ENCODE assay signal across 8 cellular contexts in the genomic region with DNA sequence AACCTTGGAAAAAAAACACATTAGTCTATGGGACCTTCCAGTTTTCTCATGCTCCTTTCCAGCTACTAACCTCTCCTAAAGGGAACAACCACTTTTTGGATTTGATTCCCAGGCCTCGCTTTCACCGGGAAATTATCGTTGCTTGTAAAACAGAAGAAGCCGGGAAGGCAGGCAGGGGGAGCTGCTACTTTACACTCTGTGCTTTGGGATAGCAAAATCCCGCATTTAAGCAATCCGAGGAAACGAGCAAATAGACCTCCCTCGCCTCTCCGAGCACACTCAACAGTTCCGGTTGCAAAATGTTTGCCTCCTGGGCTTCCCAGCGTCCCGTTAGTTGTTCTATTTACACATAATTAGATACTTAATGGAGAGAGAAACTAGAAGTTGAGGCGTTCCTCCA. TPM values are rescaled to one million over a fixed set of nuclear protein-coding genes. Genes with fewer than 3 reads are reported as not detected.
DNase-seq lines count a peak whose midpoint lies in the region; ATAC-seq and TF ChIP-seq lines count a peak whose summit lies in the region.

No MANE protein-coding gene starts in this region.

- no peaks in the 10 kb centered on the region for H3K9me3 ChIP-seq in CD8-positive, alpha-beta T cell (ENCODE audit: low read length)
- no peaks in the 10 kb centered on the region for H3K9me3 ChIP-seq in cardiac muscle cell (ENCODE audit: low read depth)

- H3K36me3 ChIP-seq in CD8-positive, alpha-beta T cell (ENCODE audit: insufficient read depth, low read length) = no peaks in the 10 kb centered on the region
- no peaks in the 10 kb centered on the region for H3K36me3 ChIP-seq in cardiac muscle cell

- peak overlapping the region; percentile 74 for H3K4me3 ChIP-seq in CD8-positive, alpha-beta T cell (ENCODE audit: low read depth, low read length)
- peak overlapping the region; percentile 33 for H3K4me3 ChIP-seq in cardiac muscle cell

- peaks cover 29% of the 10 kb centered on the region for H3K4me1 ChIP-seq in CD8-positive, alpha-beta T cell (ENCODE audit: insufficient read depth, low read length)
- H3K4me1 ChIP-seq in cardiac muscle cell (ENCODE audit: low read depth) = no peaks in the 10 kb centered on the region

- H3K27me3 Mint-ChIP-seq in CD8-positive, alpha-beta T cell (ENCODE audit: low read depth) = no peaks in the 10 kb centered on the region
- no peaks in the 10 kb centered on the region for H3K27me3 Mint-ChIP-seq in activated T-helper 2 cell treated with anti-CD3 and anti-CD28 coated beads, Interferon-gamma antibody, Interleukin-2, Interleukin-4, amounts not matched to agents 10 μg/mL and 5 μg/mL and 100 μg/mL, durations not matched to agents 14 hours and 24 hours and 36 hours (ENCODE audit: low read depth)

- H3K27ac Mint-ChIP-seq in CD8-positive, alpha-beta T cell = peak overlapping the region; percentile 66
- H3K27ac Mint-ChIP-seq in activated T-helper 2 cell treated with anti-CD3 and anti-CD28 coated beads, Interferon-gamma antibody, Interleukin-2, Interleukin-4, amounts not matched to agents 10 μg/mL and 5 μg/mL and 100 μg/mL, durations not matched to agents 14 hours and 24 hours and 36 hours = peak overlapping the region; percentile 85

- DNase-seq in CD8-positive, alpha-beta T cell = no peak
- peak; percentile 91 for DNase-seq in HuH-7 (ENCODE audit: low spot score)
- no peak for DNase-seq in activated T-helper 2 cell treated with anti-CD3 and anti-CD28 coated beads, Interferon-gamma antibody, Interleukin-2, Interleukin-4, amounts not matched to agents 10 μg/mL and 5 μg/mL and 100 μg/mL, durations not matched to agents 14 hours and 24 hours and 36 hours (ENCODE audit: low spot score)
- peak; percentile 64 to 87 for DNase-seq in cardiac muscle cell (ENCODE audit: low read depth in 1 of 2, low spot score in 1 of 2)
- peak in 40 of 56 donors; percentile 2 to 59 (median 19) for DNase-seq in nucleus accumbens (lab: John Stamatoyannopoulos, UW)
- DNase-seq in GDM1 (lab: John Stamatoyannopoulos, UW) = no peak
- no peak for DNase-seq in NCI-H446 treated with DMSO at 0.1 percent for 48 hours (lab: John Stamatoyannopoulos, UW)
- DNase-seq in mesenteric fat pad (ENCODE audit: low spot score) = no peak

- H3K36me3 Mint-ChIP-seq in CD8-positive, alpha-beta T cell = peaks cover 16% of the 10 kb centered on the region
- H3K36me3 Mint-ChIP-seq in activated T-helper 2 cell treated with anti-CD3 and anti-CD28 coated beads, Interferon-gamma antibody, Interleukin-2, Interleukin-4, amounts not matched to agents 10 μg/mL and 5 μg/mL and 100 μg/mL, durations not matched to agents 14 hours and 24 hours and 36 hours (ENCODE audit: low read depth) = peaks cover 53% of the 10 kb centered on the region

- no peak for ATAC-seq in CD8-positive, alpha-beta T cell

- intact Hi-C loops in CD8-positive, alpha-beta T cell (cut with DNase I, micrococcal nuclease) = loop anchor here (1.0 to 10.0 kb wide), 4 partner anchors 23 to 445 kb away; a partner anchor contains a TSS
- intact Hi-C loops in activated T-helper 2 cell treated with anti-CD3 and anti-CD28 coated beads, Interferon-gamma antibody, Interleukin-2, Interleukin-4, amounts not matched to agents 10 μg/mL and 5 μg/mL and 100 μg/mL, durations not matched to agents 14 hours and 24 hours and 36 hours (cut with micrococcal nuclease) = loop anchor here (1.0 to 5.0 kb wide), 5 partner anchors 8 to 777 kb away; a partner anchor contains a TSS

- no peaks in the 10 kb centered on the region for H3K9me3 Mint-ChIP-seq in CD8-positive, alpha-beta T cell
- no peaks in the 10 kb centered on the region for H3K9me3 Mint-ChIP-seq in activated T-helper 2 cell treated with anti-CD3 and anti-CD28 coated beads, Interferon-gamma antibody, Interleukin-2, Interleukin-4, amounts not matched to agents 10 μg/mL and 5 μg/mL and 100 μg/mL, durations not matched to agents 14 hours and 24 hours and 36 hours

- POLR2A ChIA-PET in CD8-positive, alpha-beta T cell (lab: Charles Lee) = interaction anchor here (1.2 to 1.3 kb wide), 2 partner anchors 13 to 23 kb away, joined by 6 to 7 read pairs; no protein-coding TSS in a partner anchor

- H3K4me3 Mint-ChIP-seq in CD8-positive, alpha-beta T cell = peak overlapping the region; percentile 85
- H3K4me3 Mint-ChIP-seq in activated T-helper 2 cell treated with anti-CD3 and anti-CD28 coated beads, Interferon-gamma antibody, Interleukin-2, Interleukin-4, amounts not matched to agents 10 μg/mL and 5 μg/mL and 100 μg/mL, durations not matched to agents 14 hours and 24 hours and 36 hours (ENCODE audit: low read depth) = peak overlapping the region; percentile 93

- CTCF ChIA-PET in CD8-positive, alpha-beta T cell (lab: Charles Lee) = interaction anchor here (0.6 to 1.8 kb wide), 5 partner anchors 13 to 26 kb away, joined by 3 to 5 read pairs (median 3); no protein-coding TSS in a partner anchor

- no peak for TF ChIP-seq CTCF in CD8-positive, alpha-beta T cell (IDR thresholded peaks at IDR 0.05)
- TF ChIP-seq CTCF in cardiac muscle cell (IDR thresholded peaks at IDR 0.05; ENCODE audit: low read depth, low read length) = peak; percentile 65

- peak overlapping the region; percentile 32 for H3K27ac ChIP-seq in CD8-positive, alpha-beta T cell (ENCODE audit: low read depth, low read length)
- no peak overlapping the region for H3K27ac ChIP-seq in cardiac muscle cell

- peaks cover 58% of the 10 kb centered on the region for H3K4me1 Mint-ChIP-seq in CD8-positive, alpha-beta T cell (ENCODE audit: low read depth)
- peaks cover 70% of the 10 kb centered on the region for H3K4me1 Mint-ChIP-seq in activated T-helper 2 cell treated with anti-CD3 and anti-CD28 coated beads, Interferon-gamma antibody, Interleukin-2, Interleukin-4, amounts not matched to agents 10 μg/mL and 5 μg/mL and 100 μg/mL, durations not matched to agents 14 hours and 24 hours and 36 hours (ENCODE audit: low read depth)

- H3K27me3 ChIP-seq in CD8-positive, alpha-beta T cell (ENCODE audit: insufficient read depth, low read length) = no peaks in the 10 kb centered on the region
- H3K27me3 ChIP-seq in cardiac muscle cell = peaks cover 75% of the 10 kb centered on the region

RNA-seq across cellular contexts. Expression of a gene that starts 1.2 kb away (rescaled TPM):
- 1 to 10 TPM; 3.5 to 6.2 TPM for total RNA-seq in CD8-positive, alpha-beta T cell
- total RNA-seq in activated T-helper 2 cell treated with anti-CD3 and anti-CD28 coated beads, Interferon-gamma antibody, Interleukin-2, Interleukin-4, amounts not matched to agents 10 μg/mL and 5 μg/mL and 100 μg/mL, durations not matched to agents 14 hours and 24 hours and 36 hours = 75.3 and 87.1 TPM in 2 replicates
- not detected in 2 replicates for total RNA-seq in cardiac muscle cell
- polyA plus RNA-seq in cardiac muscle cell = 0.69 TPM in 1 of 2 replicates, not detected in the other
- 30.4 TPM for total RNA-seq in mesenteric fat pad

Comparison
In these comparisons a context has a peak if more than half of its experiments do, and no peak if none do; other contexts are left out.
1. DNase-seq: peak in HuH-7 (single experiment), cardiac muscle cell (2 of 2) and nucleus accumbens (40 of 56); none in CD8-positive, alpha-beta T cell (0 of 7), activated T-helper 2 cell treated with anti-CD3 and anti-CD28 coated beads, Interferon-gamma antibody, Interleukin-2, Interleukin-4, amounts not matched to agents 10 μg/mL and 5 μg/mL and 100 μg/mL, durations not matched to agents 14 hours and 24 hours and 36 hours (single experiment), GDM1 (single experiment), NCI-H446 treated with DMSO at 0.1 percent for 48 hours (single experiment) and mesenteric fat pad (single experiment).